27 cellular contexts compared by ENCODE assay signal in the genomic region with DNA sequence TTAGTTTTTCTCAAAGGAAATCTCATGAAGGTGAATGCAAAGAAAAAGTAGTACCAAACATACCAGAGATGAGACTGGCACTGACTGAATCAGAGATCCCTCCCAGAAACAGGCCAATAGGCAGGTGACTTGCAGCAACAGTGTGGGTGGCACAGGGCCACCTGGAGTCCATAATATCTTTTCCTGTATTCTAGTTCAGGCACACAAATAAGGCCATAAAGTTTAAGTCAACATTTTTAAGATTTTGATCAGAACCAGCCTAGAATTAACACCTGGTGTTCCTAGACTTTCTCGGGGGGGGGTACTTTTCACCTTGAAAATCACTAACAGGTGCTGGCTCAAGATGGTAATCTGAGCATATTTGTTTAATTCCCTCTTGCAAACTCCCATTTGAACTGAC. TPM values are rescaled to one million over a fixed set of nuclear protein-coding genes. Genes with fewer than 3 reads are reported as not detected.
DNase-seq lines count a peak whose midpoint lies in the region; ATAC-seq, FAIRE-seq and TF ChIP-seq lines count a peak whose summit lies in the region.
"Had no signal": no experiment of that assay in that cellular context is flagged by ENCODE, and none has a peak within 500 bp of the region (broad histone marks: within the 10 kb centered on the region; RNA-seq: fewer than 3 reads in every experiment).

No MANE protein-coding gene starts in this region.

- peaks cover 13 to 33% (median 19%) of the 10 kb centered on the region in 3 donors for H3K4me1 ChIP-seq in pancreas
- H3K4me1 ChIP-seq: SJSA1, vagina had no signal

- H3K27me3 Mint-ChIP-seq in HFFc6 (ENCODE audit: insufficient read depth), result no peaks in the 10 kb centered on the region
- H3K27me3 Mint-ChIP-seq: activated naive CD4-positive, alpha-beta T cell treated with anti-CD3 and anti-CD28 coated beads, Interleukin-2, amount 50 U/mL, for 24 hours; stimulated activated naive B cell treated with anti-CD40 and anti-IgM and Interleukin-4, amounts not matched to agents 10 μg/mL and 1 μg/mL and 100 μg/mL, for 72 hours had no signal

- no peak overlapping the region for H3K4me3 Mint-ChIP-seq in HFFc6
- H3K4me3 Mint-ChIP-seq: activated naive CD4-positive, alpha-beta T cell treated with anti-CD3 and anti-CD28 coated beads, Interleukin-2, amount 50 U/mL, for 24 hours; mesothelial cell of epicardium; natural killer cell had no signal

- intact Hi-C loops in pancreas (cut with DNase I), result no loop called here

- TF ChIP-seq CTCF in HFFc6 (IDR thresholded peaks at IDR 0.05), result no peak
- no peak for TF ChIP-seq CTCF in pancreas (IDR thresholded peaks at IDR 0.05)

- H3K9me3 Mint-ChIP-seq in HFFc6, result peaks cover 8% of the 10 kb centered on the region
- H3K9me3 Mint-ChIP-seq: activated naive CD4-positive, alpha-beta T cell treated with anti-CD3 and anti-CD28 coated beads, Interleukin-2, amount 50 U/mL, for 24 hours; natural killer cell had no signal

- ATAC-seq in pancreas, result peak; percentile 68 to 81 (median 79)
- no peak for ATAC-seq in GM21423 (IDR thresholded peaks at IDR 0.05; ENCODE audit: unreplicated experiment)
- ATAC-seq: natural killer cell; stimulated activated naive B cell treated with anti-CD40 and anti-IgM and Interleukin-4, amounts not matched to agents 10 μg/mL and 1 μg/mL and 100 μg/mL, for 72 hours had no signal

- H3K9me3 ChIP-seq in pancreas, result no peaks in the 10 kb centered on the region
- H3K9me3 ChIP-seq: right atrium auricular region, vagina had no signal

- peak overlapping the region; percentile 34; the same call in 1 of the 2 replicates for H3K27ac Mint-ChIP-seq in HFFc6
- H3K27ac Mint-ChIP-seq: activated naive CD4-positive, alpha-beta T cell treated with anti-CD3 and anti-CD28 coated beads, Interleukin-2, amount 50 U/mL, for 24 hours; mesothelial cell of epicardium; natural killer cell; stimulated activated naive B cell treated with anti-CD40 and anti-IgM and Interleukin-4, amounts not matched to agents 10 μg/mL and 1 μg/mL and 100 μg/mL, for 72 hours had no signal

- H3K27me3 ChIP-seq in pancreas, result no peaks in the 10 kb centered on the region
- H3K27me3 ChIP-seq: right atrium auricular region, SJSA1, vagina had no signal

- no peak overlapping the region for H3K4me3 ChIP-seq in pancreas
- H3K4me3 ChIP-seq: right atrium auricular region, SJSA1, vagina had no signal

- no peak for FAIRE-seq in pancreas (lab: Jason Lieb, UNC)
- FAIRE-seq: D721Med had no signal

- 21 to 35% methylated on average over 1 of the region's 1 CpG for WGBS in pancreas, 2 donors

- peak overlapping the region; percentile 53 to 78 (median 70) for H3K27ac ChIP-seq in pancreas
- H3K27ac ChIP-seq: right atrium auricular region, SJSA1, vagina had no signal

- peaks cover 2 to 23% (median 7%) of the 10 kb centered on the region in 3 donors for H3K36me3 ChIP-seq in pancreas

- peaks cover 4% of the 10 kb centered on the region; the same call in 1 of the 2 replicates for H3K4me1 Mint-ChIP-seq in HFFc6 (ENCODE audit: low read depth)

- DNase-seq in COLO668 (lab: John Stamatoyannopoulos, UW; ENCODE audit: unreplicated experiment) (peak; percentile 36), HFFc6 (no peak), NCI-H2196 treated with DMSO at 0.1 percent for 48 hours (lab: John Stamatoyannopoulos, UW; ENCODE audit: unreplicated experiment) (peak; percentile 78), pancreas (peak in 4 of 6 donors; percentile 65 to 76 (median 66)), dermis blood vessel endothelial cell (no peak)
- DNase-seq in activated CD4-positive, alpha-beta T cell treated with anti-CD3 and anti-CD28 coated beads for 4 hours, result no peak
- DNase-seq: activated CD4-positive, alpha-beta T cell treated with anti-CD3 and anti-CD28 coated beads for 1 hour; aorta; C1 segment of cervical spinal cord; KBM-7; left ventricle myocardium superior; MM.1S; natural killer cell; NCI-H1694 treated with DMSO at 0.1 percent for 48 hours; NCI-H524; stimulated activated CD4-positive, alpha-beta T cell treated with anti-CD3 and anti-CD28 coated beads, Interleukin-4, amount 100 ng/mL, for 1 hour; stimulated activated naive B cell treated with anti-CD40 and anti-IgM and Interleukin-4, amounts not matched to agents 10 μg/mL and 1 μg/mL and 100 μg/mL, for 72 hours; T-helper 1 cell had no signal

- H3K36me3 Mint-ChIP-seq in HFFc6 (ENCODE audit: low read depth), result peaks cover 33% of the 10 kb centered on the region

RNA-seq across cellular contexts. Expression of gene SDE2, which starts 19.1 kb away (rescaled TPM):
- total RNA-seq in HFFc6 (2021; fragmentation: NEBNext Ultra II Directional; extraction: Animal tissue kit (Norgen Biotek cat#: 25700)), result 10 to 100 TPM; 16.1 to 18.1 (median 16.5) TPM
- total RNA-seq in pancreas (10 to 100 TPM in 1 of 6 donors, 1 to 10 TPM in 5; 6.8 to 12.4 (median 9.4) TPM), dermis blood vessel endothelial cell (23.9 and 32.5 TPM in 2 replicates)
- 1 to 10 TPM; 3.3 to 6.6 TPM for polyA plus RNA-seq in pancreas

RNA-seq across cellular contexts. Expression of gene LEFTY2, which starts 39.0 kb away (rescaled TPM):
- total RNA-seq in HFFc6 (2021; fragmentation: NEBNext Ultra II Directional; extraction: Animal tissue kit (Norgen Biotek cat#: 25700)), result not detected
- total RNA-seq in pancreas, result 10 to 100 TPM in 1 of 6 donors, under 1 TPM in 1, not detected in 4; 0.09 to 16.3 TPM
- polyA plus RNA-seq in pancreas, result 1 to 10 TPM in 1 of 2 donors, under 1 TPM in 1; 0.07 to 1.4 TPM
- under 0.01 TPM in 1 of 2 replicates, not detected in the other for total RNA-seq in dermis blood vessel endothelial cell
- total RNA-seq: activated CD8-positive, alpha-beta memory T cell treated with anti-CD3 and anti-CD28 coated beads for 36 hours; HT1080; natural killer cell; SJSA1 had no signal

RNA-seq across cellular contexts. Expression of gene PYCR2, which starts 56.0 kb away (rescaled TPM):
- 10 to 100 TPM; 50.7 to 56.3 (median 52.8) TPM for total RNA-seq in HFFc6 (2021; fragmentation: NEBNext Ultra II Directional; extraction: Animal tissue kit (Norgen Biotek cat#: 25700))
- total RNA-seq in pancreas (10 to 100 TPM; 21.3 to 38.4 (median 30.5) TPM), dermis blood vessel endothelial cell (35.7 and 41.1 TPM in 2 replicates)
- 10 to 100 TPM; 69.2 to 88.9 TPM for polyA plus RNA-seq in pancreas

Comparison
In these comparisons a context has a peak if more than half of its experiments do, and no peak if none do; other contexts are left out.
1. DNase-seq: peak in COLO668 (single experiment), NCI-H2196 treated with DMSO at 0.1 percent for 48 hours (single experiment) and pancreas (4 of 6); none in HFFc6 (single experiment), dermis blood vessel endothelial cell (single experiment) and activated CD4-positive, alpha-beta T cell treated with anti-CD3 and anti-CD28 coated beads for 4 hours (0 of 2).